In the genomic region with DNA sequence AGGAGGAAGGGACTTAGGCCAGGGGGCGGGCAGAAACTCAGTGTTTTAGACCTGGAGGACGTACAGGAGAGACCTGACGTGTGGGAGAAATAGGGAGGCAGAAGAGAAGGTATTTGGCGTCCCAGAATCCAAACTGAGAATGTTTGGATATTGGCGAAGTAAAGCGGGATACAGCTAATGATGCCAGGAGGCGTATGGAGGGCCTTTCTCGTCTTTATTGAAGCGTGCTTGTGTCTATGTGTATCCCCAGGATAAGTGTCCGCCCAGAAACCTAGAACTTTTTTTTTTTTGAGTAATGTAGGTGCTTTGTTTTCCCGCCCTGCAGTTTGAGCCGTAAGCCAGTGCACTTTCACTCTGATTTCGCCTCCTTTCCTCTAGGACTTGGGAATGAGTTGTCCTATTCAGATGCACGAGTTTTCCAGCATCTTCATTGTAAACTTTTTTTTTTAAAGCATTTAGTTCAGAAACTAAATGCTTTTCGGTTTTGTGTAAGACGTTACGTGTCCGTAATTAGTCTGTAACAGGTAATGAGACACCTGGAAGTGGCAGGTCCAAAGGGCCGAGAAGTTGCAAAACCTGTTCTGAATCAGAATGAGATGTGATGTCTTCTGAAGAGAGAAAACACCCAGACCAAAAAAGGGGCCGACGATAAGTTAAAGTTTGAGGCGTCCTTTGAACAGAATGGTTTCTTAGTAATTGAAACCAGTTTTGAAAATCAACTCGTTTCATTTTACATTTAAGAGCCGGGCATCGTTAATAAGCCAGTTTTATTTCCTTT, we compare ENCODE assay signal across 1 cellular context.
TF ChIP-seq lines count a peak whose summit lies in the region.

No MANE protein-coding gene starts in this region.

TF ChIP-seq in HEK293, 187 proteins besides CTCF, POLR2A, EP300 and RAD21 (continued from another document):
- TF ChIP-seq, protein P1, sequence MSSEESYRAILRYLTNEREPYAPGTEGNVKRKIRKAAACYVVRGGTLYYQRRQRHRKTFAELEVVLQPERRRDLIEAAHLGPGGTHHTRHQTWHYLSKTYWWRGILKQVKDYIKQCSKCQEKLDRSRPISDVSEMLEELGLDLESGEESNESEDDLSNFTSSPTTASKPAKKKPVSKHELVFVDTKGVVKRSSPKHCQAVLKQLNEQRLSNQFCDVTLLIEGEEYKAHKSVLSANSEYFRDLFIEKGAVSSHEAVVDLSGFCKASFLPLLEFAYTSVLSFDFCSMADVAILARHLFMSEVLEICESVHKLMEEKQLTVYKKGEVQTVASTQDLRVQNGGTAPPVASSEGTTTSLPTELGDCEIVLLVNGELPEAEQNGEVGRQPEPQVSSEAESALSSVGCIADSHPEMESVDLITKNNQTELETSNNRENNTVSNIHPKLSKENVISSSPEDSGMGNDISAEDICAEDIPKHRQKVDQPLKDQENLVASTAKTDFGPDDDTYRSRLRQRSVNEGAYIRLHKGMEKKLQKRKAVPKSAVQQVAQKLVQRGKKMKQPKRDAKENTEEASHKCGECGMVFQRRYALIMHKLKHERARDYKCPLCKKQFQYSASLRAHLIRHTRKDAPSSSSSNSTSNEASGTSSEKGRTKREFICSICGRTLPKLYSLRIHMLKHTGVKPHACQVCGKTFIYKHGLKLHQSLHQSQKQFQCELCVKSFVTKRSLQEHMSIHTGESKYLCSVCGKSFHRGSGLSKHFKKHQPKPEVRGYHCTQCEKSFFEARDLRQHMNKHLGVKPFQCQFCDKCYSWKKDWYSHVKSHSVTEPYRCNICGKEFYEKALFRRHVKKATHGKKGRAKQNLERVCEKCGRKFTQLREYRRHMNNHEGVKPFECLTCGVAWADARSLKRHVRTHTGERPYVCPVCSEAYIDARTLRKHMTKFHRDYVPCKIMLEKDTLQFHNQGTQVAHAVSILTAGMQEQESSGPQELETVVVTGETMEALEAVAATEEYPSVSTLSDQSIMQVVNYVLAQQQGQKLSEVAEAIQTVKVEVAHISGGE (tag by site-specific recombination; conservative IDR thresholded peaks at IDR 0.05; ENCODE audit: low read depth) = peak; percentile 94
- TF ChIP-seq ZNF654 (tag by site-specific recombination; IDR thresholded peaks at IDR 0.05; ENCODE audit: low read depth) (0 out of 2 replicates have a peak, but pooled peaks have one; percentile 7), ZNF16 (tag by site-specific recombination; IDR thresholded peaks at IDR 0.05; ENCODE audit: low read depth) (no peak), ZXDB (tag by site-specific recombination; IDR thresholded peaks at IDR 0.05) (peak; percentile 11; the same call in 1 of the 2 replicates), EGR2 (tag by site-specific recombination; IDR thresholded peaks at IDR 0.05; ENCODE audit: low read depth) (0 out of 2 replicates have a peak, but pooled peaks have one; percentile 27), PRDM1 (tag by site-specific recombination; IDR thresholded peaks at IDR 0.05) (peak; percentile 90), ZNF548 (tag by site-specific recombination; IDR thresholded peaks at IDR 0.05) (no peak), ZSCAN16 (tag by site-specific recombination; IDR thresholded peaks at IDR 0.05) (no peak), ZNF76 (tag by site-specific recombination; IDR thresholded peaks at IDR 0.05; ENCODE audit: borderline replicate concordance, low read depth) (peak; percentile 56; the same call in 1 of the 2 replicates), ZNF335 (tag by site-specific recombination; conservative IDR thresholded peaks at IDR 0.05) (peak; percentile 64)
- TF ChIP-seq, protein P2, sequence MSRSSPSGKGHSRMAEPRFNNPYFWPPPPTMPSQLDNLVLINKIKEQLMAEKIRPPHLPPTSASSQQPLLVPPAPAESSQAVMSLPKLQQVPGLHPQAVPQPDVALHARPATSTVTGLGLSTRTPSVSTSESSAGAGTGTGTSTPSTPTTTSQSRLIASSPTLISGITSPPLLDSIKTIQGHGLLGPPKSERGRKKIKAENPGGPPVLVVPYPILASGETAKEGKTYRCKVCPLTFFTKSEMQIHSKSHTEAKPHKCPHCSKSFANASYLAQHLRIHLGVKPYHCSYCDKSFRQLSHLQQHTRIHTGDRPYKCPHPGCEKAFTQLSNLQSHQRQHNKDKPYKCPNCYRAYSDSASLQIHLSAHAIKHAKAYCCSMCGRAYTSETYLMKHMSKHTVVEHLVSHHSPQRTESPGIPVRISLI (tag by site-specific recombination; IDR thresholded peaks at IDR 0.05) = peak; percentile 71; the same call in 1 of the 2 replicates
